8 cellular contexts compared by ENCODE assay signal in genomic region chr15:90560229-90560771, GRCh38. TPM values are rescaled to one million over a fixed set of nuclear protein-coding genes. Genes with fewer than 3 reads are reported as not detected.
DNase-seq lines count a peak whose midpoint lies in the region; FAIRE-seq and TF ChIP-seq lines count a peak whose summit lies in the region.
"Had no signal": no experiment of that assay in that cellular context is flagged by ENCODE, and none has a peak within 500 bp of the region (broad histone marks: within the 10 kb centered on the region; RNA-seq: fewer than 3 reads in every experiment).

No MANE protein-coding gene starts in this region.

- H3K27ac ChIP-seq in mammary epithelial cell (ENCODE audit: insufficient read depth, low read depth, low read length) (no peak overlapping the region), thyroid gland (peak overlapping the region; percentile 68 to 89 (median 78))

- no peaks in the 10 kb centered on the region for H3K27me3 ChIP-seq in mammary epithelial cell (ENCODE audit: insufficient read depth, low read length)
- H3K27me3 ChIP-seq in thyroid gland = no peaks in the 10 kb centered on the region

- H3K4me3 ChIP-seq in mammary epithelial cell (replicated peaks in 1 of 3; ENCODE audit: insufficient read depth in 1 of 3, low read depth in 2 of 3, low read length in 3 of 3) (no peak overlapping the region), lower leg skin (ENCODE audit: low read depth, poor library complexity, severe bottlenecking) (no peak overlapping the region), thyroid gland (replicated peaks in 1 of 3) (no peak overlapping the region)

- H3K4me1 ChIP-seq in mammary epithelial cell (ENCODE audit: insufficient read depth, low read length) (peaks cover 18% of the 10 kb centered on the region), thyroid gland (peaks cover 74 to 85% of the 10 kb centered on the region in 2 donors)

- no peaks in the 10 kb centered on the region for H3K36me3 ChIP-seq in mammary epithelial cell (ENCODE audit: insufficient read depth, low read length)
- no peaks in the 10 kb centered on the region for H3K36me3 ChIP-seq in thyroid gland

- intact Hi-C loops in mammary epithelial cell (cut with micrococcal nuclease) = no loop called here
- intact Hi-C loops in lower leg skin (cut with DNase I; ENCODE audit: low total_unique reads) = no loop called here
- intact Hi-C loops in thyroid gland (cut with DNase I) = no loop called here

- H2AFZ ChIP-seq in mammary epithelial cell (ENCODE audit: low read depth, low read length) = peak overlapping the region; percentile 28

- no TSS peak for BruUV-seq in mammary epithelial cell (replicated peaks; lab: Mats Ljungman, UMichigan)

- no peak for FAIRE-seq in GM12891 (lab: Jason Lieb, UNC)

- H4K20me1 ChIP-seq in mammary epithelial cell (ENCODE audit: insufficient read depth, low read length) = no peaks in the 10 kb centered on the region

- peaks cover 38% of the 10 kb centered on the region for H3K79me2 ChIP-seq in mammary epithelial cell (ENCODE audit: insufficient read depth, low read length)

- peak; percentile 92 for DNase-seq in LHCN-M2 (ENCODE audit: low read depth)
- peak; percentile 57 for DNase-seq in mammary epithelial cell
- DNase-seq in lower leg skin (ENCODE audit: low spot score in 2 of 2) = peak; percentile 80 to 89
- DNase-seq in thyroid gland = peak; percentile 23 to 40
- DNase-seq in GM12891 (ENCODE audit: insufficient read length, low spot score) = no peak
- DNase-seq in GM10248 (ENCODE audit: extremely low spot score) = no peak
- no peak for DNase-seq in activated gamma-delta T cell (lab: John Stamatoyannopoulos, UW)
- DNase-seq: MM.1S had no signal

- CTCF ChIA-PET in mammary epithelial cell (lab: Charles Lee; ENCODE audit: low non-redundant PET) (no interaction called here), GM10248 (lab: Yijun Ruan, JAX) (interaction anchor here (1.0 to 1.7 kb wide), 7 partner anchors 11 to 241 kb away, joined by 3 to 6 read pairs (median 4); no protein-coding TSS in a partner anchor)

- dilution Hi-C loops in mammary epithelial cell (cut with HindIII; ENCODE audit: low sequenced_read_pairs) = no loop called here

- no peak for TF ChIP-seq CTCF in mammary epithelial cell (conservative IDR thresholded peaks at IDR 0.05 in 1 of 2, IDR thresholded peaks at IDR 0.05 in 1 of 2; ENCODE audit: extremely low read depth in 1 of 2, insufficient read depth in 1 of 2, low read depth in 1 of 2, low read length in 2 of 2)
- TF ChIP-seq CTCF in lower leg skin (IDR thresholded peaks at IDR 0.05) = no peak
- TF ChIP-seq CTCF in thyroid gland (IDR thresholded peaks at IDR 0.05) = no peak
- no peak for TF ChIP-seq CTCF in GM10248 (IDR thresholded peaks at IDR 0.05; ENCODE audit: control extremely low read depth, extremely low read depth, low read depth, missing control alignments)

- WGBS in mammary epithelial cell (ENCODE audit: low coverage, missing lambda C conversion rate) = 1% methylated on average over 6 of the region's 7 CpGs
- whole genome bisulfite sequencing in lower leg skin, 2 donors = 6 to 13% methylated on average over 7 of the region's 7 CpGs
- WGBS in thyroid gland, 2 donors = 30 to 46% methylated on average over 7 of the region's 7 CpGs

- TF ChIP-seq POLR2A in lower leg skin (IDR thresholded peaks at IDR 0.05) (no peak), thyroid gland (IDR thresholded peaks at IDR 0.05) (no peak), GM12891 (IDR thresholded peaks at IDR 0.05; ENCODE audit: low read depth, low read length) (no peak)

- no peak overlapping the region for H3K9ac ChIP-seq in mammary epithelial cell (ENCODE audit: insufficient read depth, low read length)

- H3K4me2 ChIP-seq in mammary epithelial cell (ENCODE audit: insufficient read depth, low read depth, low read length) = peak overlapping the region; percentile 59

- POLR2A ChIA-PET in GM10248 (lab: Yijun Ruan, JAX) = no interaction called here

- in situ Hi-C loops in mammary epithelial cell (cut with MboI; ENCODE audit: low sequenced_read_pairs in 2 of 2) = no loop called here

- H3K9me3 ChIP-seq in mammary epithelial cell (replicated peaks; ENCODE audit: insufficient read depth, low read length) (no peaks in the 10 kb centered on the region), thyroid gland (no peaks in the 10 kb centered on the region)

TF ChIP-seq in GM12891, 5 proteins besides CTCF, POLR2A, EP300 and RAD21:
- TF ChIP-seq TAF1 (IDR thresholded peaks at IDR 0.05; ENCODE audit: low read depth, low read length) (no peak), POU2F2 (IDR thresholded peaks at IDR 0.05; ENCODE audit: low read depth, low read length) (no peak), SPI1 (IDR thresholded peaks at IDR 0.05; ENCODE audit: low read depth, low read length) (no peak), POLR2AphosphoS5 (IDR thresholded peaks at IDR 0.05; ENCODE audit: low read depth, low read length) (no peak), PAX5 (IDR thresholded peaks at IDR 0.05; ENCODE audit: insufficient read depth, low read length, severe bottlenecking) (no peak)
TF ChIP-seq in GM12891: peak in this region for 0.

RNA-seq across cellular contexts. Expression of gene CRTC3, which starts 30.6 kb away (rescaled TPM):
- total RNA-seq in LHCN-M2 (2014; rRNA removed) (14.8 and 17.0 TPM in 2 replicates), mammary epithelial cell (10 to 100 TPM; 14.0 to 21.8 TPM), lower leg skin (10 to 100 TPM; 27.3 to 32.5 (median 28.9) TPM), thyroid gland (10 to 100 TPM; 49.4 to 76.0 (median 62.6) TPM)
- 16.4 TPM for polyA plus RNA-seq in LHCN-M2 (2012)
- polyA plus RNA-seq in mammary epithelial cell = 11.1 TPM
- polyA minus RNA-seq in mammary epithelial cell = 63.8 TPM
- polyA plus RNA-seq in GM12891 (2012; ENCODE audit: low read depth, missing spikeins) = 14.7 TPM

Comparison
In these comparisons a context has a peak if more than half of its experiments do, and no peak if none do; other contexts are left out.
1. DNase-seq: peak in LHCN-M2 (single experiment), mammary epithelial cell (single experiment), lower leg skin (2 of 2) and thyroid gland (2 of 2); none in GM12891 (single experiment), GM10248 (single experiment) and activated gamma-delta T cell (single experiment).